In the genomic region with DNA sequence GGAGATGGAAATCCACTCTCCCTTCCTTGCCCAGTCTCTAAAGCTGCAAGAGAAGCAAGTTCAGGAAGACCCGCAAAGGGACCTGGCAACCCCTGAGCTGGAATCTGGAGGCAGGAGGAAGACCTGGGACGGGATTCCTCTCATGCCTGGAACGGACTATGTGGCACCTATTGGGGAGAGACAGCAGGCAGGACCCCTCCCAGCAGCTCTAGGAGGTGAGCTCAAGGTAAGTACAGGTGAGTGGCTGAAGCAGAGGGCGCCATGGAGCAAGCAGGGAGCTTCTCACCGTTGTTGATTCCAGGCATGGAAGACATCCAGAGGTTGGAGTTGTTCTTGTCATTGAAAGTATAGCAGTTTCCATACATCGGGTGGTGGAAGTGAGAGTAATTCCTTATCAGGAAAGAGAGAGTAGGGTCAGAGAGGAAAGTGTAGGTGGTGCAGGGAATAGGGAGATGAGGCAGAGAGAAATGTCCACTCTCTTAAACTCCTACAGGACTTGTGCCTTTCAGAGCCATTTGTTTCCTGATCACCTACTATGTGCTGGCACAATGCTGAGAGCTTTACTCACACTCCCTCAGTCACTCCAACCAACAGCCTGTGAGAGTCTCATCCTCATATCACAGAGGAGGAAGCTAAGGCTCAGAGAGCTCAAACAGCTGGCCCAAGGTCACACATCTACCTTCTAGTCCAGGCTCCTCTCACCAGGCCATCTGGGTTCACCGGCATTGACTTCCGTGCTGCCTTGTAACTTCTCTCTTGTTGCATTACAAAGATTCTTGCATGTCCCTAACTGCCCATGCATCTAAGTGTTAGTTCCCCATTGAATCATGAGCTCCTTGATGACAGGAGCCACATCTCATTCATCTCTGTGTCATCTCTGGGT, we compare ENCODE assay signal across 1 cellular context.
TF ChIP-seq lines count a peak whose summit lies in the region.

No MANE protein-coding gene starts in this region.

TF ChIP-seq in IMR-90, 13 proteins besides CTCF, POLR2A, EP300 and RAD21:
- TF ChIP-seq BHLHE40 (IDR thresholded peaks at IDR 0.05; ENCODE audit: low read depth, low read length): no peak
- no peak for TF ChIP-seq MAFK (IDR thresholded peaks at IDR 0.05; ENCODE audit: low read depth, low read length)
- TF ChIP-seq SMC3 (IDR thresholded peaks at IDR 0.05; ENCODE audit: low read depth, low read length): no peak
- no peak for TF ChIP-seq CHD1 (IDR thresholded peaks at IDR 0.05; ENCODE audit: low read depth, low read length)
- TF ChIP-seq NFE2L2 (IDR thresholded peaks at IDR 0.05; ENCODE audit: low read depth, low read length): no peak
- TF ChIP-seq, protein P1, sequence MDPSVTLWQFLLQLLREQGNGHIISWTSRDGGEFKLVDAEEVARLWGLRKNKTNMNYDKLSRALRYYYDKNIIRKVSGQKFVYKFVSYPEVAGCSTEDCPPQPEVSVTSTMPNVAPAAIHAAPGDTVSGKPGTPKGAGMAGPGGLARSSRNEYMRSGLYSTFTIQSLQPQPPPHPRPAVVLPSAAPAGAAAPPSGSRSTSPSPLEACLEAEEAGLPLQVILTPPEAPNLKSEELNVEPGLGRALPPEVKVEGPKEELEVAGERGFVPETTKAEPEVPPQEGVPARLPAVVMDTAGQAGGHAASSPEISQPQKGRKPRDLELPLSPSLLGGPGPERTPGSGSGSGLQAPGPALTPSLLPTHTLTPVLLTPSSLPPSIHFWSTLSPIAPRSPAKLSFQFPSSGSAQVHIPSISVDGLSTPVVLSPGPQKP (IDR thresholded peaks at IDR 0.05; ENCODE audit: borderline replicate concordance, low read depth, low read length): no peak
- TF ChIP-seq RFX5 (IDR thresholded peaks at IDR 0.05; ENCODE audit: low read depth, low read length): no peak
- TF ChIP-seq RCOR1 (IDR thresholded peaks at IDR 0.05; ENCODE audit: insufficient replicate concordance, low read length): no peak
- TF ChIP-seq, protein P2, sequence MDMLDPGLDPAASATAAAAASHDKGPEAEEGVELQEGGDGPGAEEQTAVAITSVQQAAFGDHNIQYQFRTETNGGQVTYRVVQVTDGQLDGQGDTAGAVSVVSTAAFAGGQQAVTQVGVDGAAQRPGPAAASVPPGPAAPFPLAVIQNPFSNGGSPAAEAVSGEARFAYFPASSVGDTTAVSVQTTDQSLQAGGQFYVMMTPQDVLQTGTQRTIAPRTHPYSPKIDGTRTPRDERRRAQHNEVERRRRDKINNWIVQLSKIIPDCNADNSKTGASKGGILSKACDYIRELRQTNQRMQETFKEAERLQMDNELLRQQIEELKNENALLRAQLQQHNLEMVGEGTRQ (IDR thresholded peaks at IDR 0.05; ENCODE audit: low read depth, low read length): no peak
- TF ChIP-seq FOS (IDR thresholded peaks at IDR 0.05; ENCODE audit: low read depth, low read length): no peak
- no peak for TF ChIP-seq MXI1 (IDR thresholded peaks at IDR 0.05; ENCODE audit: borderline replicate concordance, low read depth, low read length)
- no peak for TF ChIP-seq MAZ (IDR thresholded peaks at IDR 0.05; ENCODE audit: borderline replicate concordance, low read depth, low read length)
- no peak for TF ChIP-seq CEBPB (IDR thresholded peaks at IDR 0.05; ENCODE audit: low read depth, low read length)
